ENCODE assay signal across 26 cellular contexts in genomic region chr21:45999581-46000181, GRCh38. TPM values are rescaled to one million over a fixed set of nuclear protein-coding genes. Genes with fewer than 3 reads are reported as not detected.
DNase-seq lines count a peak whose midpoint lies in the region; ATAC-seq and TF ChIP-seq lines count a peak whose summit lies in the region.
"Had no signal": no experiment of that assay in that cellular context is flagged by ENCODE, and none has a peak within 500 bp of the region (broad histone marks: within the 10 kb centered on the region; RNA-seq: fewer than 3 reads in every experiment).

No MANE protein-coding gene starts in this region.

- H3K79me2 ChIP-seq in GM23248 (ENCODE audit: insufficient read depth), result 0 out of 2 replicates have a peak, but pooled peaks cover 2% of the 10 kb centered on the region

- no peak overlapping the region for H3K27ac Mint-ChIP-seq in activated CD8-positive, alpha-beta T cell treated with anti-CD3 and anti-CD28 coated beads for 36 hours
- no peak overlapping the region for H3K27ac Mint-ChIP-seq in activated CD8-positive, alpha-beta T cell treated with anti-CD3 and anti-CD28 coated beads, Interleukin-2, amount 10 ng/mL, durations not matched to agents 7 days and 5 days
- no peak overlapping the region for H3K27ac Mint-ChIP-seq in endothelial cell (ENCODE audit: unreplicated experiment)
- H3K27ac Mint-ChIP-seq: CD4-positive, CD25-positive, alpha-beta regulatory T cell had no signal

- intact Hi-C loops in activated CD8-positive, alpha-beta T cell treated with anti-CD3 and anti-CD28 coated beads for 36 hours (cut with micrococcal nuclease), result no loop called here
- intact Hi-C loops in ovary (cut with DNase I), result no loop called here

- H3K9me2 ChIP-seq in GM23248 (ENCODE audit: insufficient read depth), result no peaks in the 10 kb centered on the region

- no peaks in the 10 kb centered on the region for H3K27me3 ChIP-seq in GM23248 (replicated peaks; ENCODE audit: insufficient read depth)
- H3K27me3 ChIP-seq in ovary, result no peaks in the 10 kb centered on the region
- H3K27me3 ChIP-seq: SJCRH30, uterus had no signal

- no peaks in the 10 kb centered on the region for H3K4me1 Mint-ChIP-seq in activated CD8-positive, alpha-beta T cell treated with anti-CD3 and anti-CD28 coated beads for 36 hours (ENCODE audit: low read depth)
- no peaks in the 10 kb centered on the region for H3K4me1 Mint-ChIP-seq in activated CD8-positive, alpha-beta T cell treated with anti-CD3 and anti-CD28 coated beads, Interleukin-2, amount 10 ng/mL, durations not matched to agents 7 days and 5 days (ENCODE audit: low read depth)
- no peaks in the 10 kb centered on the region for H3K4me1 Mint-ChIP-seq in endothelial cell (ENCODE audit: unreplicated experiment)
- H3K4me1 Mint-ChIP-seq: CD4-positive, CD25-positive, alpha-beta regulatory T cell had no signal

- H3K36me3 ChIP-seq in GM23248 (ENCODE audit: low read depth) (peaks cover 20% of the 10 kb centered on the region; the same call in 1 of the 2 replicates), ovary (no peaks in the 10 kb centered on the region)
- H3K36me3 ChIP-seq: SJCRH30, uterus had no signal

- DNase-seq in activated CD8-positive, alpha-beta T cell treated with anti-CD3 and anti-CD28 coated beads for 36 hours, result peak; percentile 0
- DNase-seq in activated CD8-positive, alpha-beta T cell treated with anti-CD3 and anti-CD28 coated beads, Interleukin-2, amount 10 ng/mL, durations not matched to agents 7 days and 5 days, result no peak
- DNase-seq in GM23248, result peak; percentile 16
- DNase-seq in endothelial cell (ENCODE audit: low spot score), result no peak
- peak in 3 of 5 donors; percentile 21 to 38 (median 38) for DNase-seq in ovary
- no peak for DNase-seq in HUDEP-2 (lab: John Stamatoyannopoulos, UW; ENCODE audit: unreplicated experiment in 76 of 76)
- DNase-seq in NCI-H1092 (lab: John Stamatoyannopoulos, UW), result no peak
- DNase-seq in NCI-H2029 treated with DMSO at 0.1 percent for 48 hours (lab: John Stamatoyannopoulos, UW), result no peak
- DNase-seq: activated naive CD4-positive, alpha-beta T cell; DMS79 treated with DMSO at 0.1 percent for 48 hours; GDM1; mesenchymal stem cell; MV-4-11; NCI-H146; NCI-H446 treated with DMSO at 0.1 percent for 48 hours; SJCRH30; stimulated activated naive CD4-positive, alpha-beta T cell; SW 1271; T1000 had no signal

- H3K9me3 ChIP-seq in GM23248 (ENCODE audit: low read depth) (no peaks in the 10 kb centered on the region), ovary (no peaks in the 10 kb centered on the region)
- H3K9me3 ChIP-seq: psoas muscle, SJCRH30, thoracic aorta, uterus had no signal

- TF ChIP-seq CTCF in activated CD8-positive, alpha-beta T cell treated with anti-CD3 and anti-CD28 coated beads for 36 hours (IDR thresholded peaks at IDR 0.05), result no peak
- TF ChIP-seq CTCF in endothelial cell (IDR thresholded peaks at IDR 0.05; ENCODE audit: unreplicated experiment) (no peak), ovary (IDR thresholded peaks at IDR 0.05) (no peak)

- WGBS in GM23248 (ENCODE audit: low coverage in 1 of 2, low lambda C conversion rate in 2 of 2, missing lambda C conversion rate in 2 of 2), 2 experiments, result 70 to 71% methylated on average over 16 to 21 of the region's 21 CpGs
- WGBS in ovary, 3 donors, result 74 to 85% (median 74%) methylated on average over 21 of the region's 21 CpGs

- no peak overlapping the region for H3K4me3 Mint-ChIP-seq in activated CD8-positive, alpha-beta T cell treated with anti-CD3 and anti-CD28 coated beads for 36 hours
- H3K4me3 Mint-ChIP-seq in activated CD8-positive, alpha-beta T cell treated with anti-CD3 and anti-CD28 coated beads, Interleukin-2, amount 10 ng/mL, durations not matched to agents 7 days and 5 days, result no peak overlapping the region
- H3K4me3 Mint-ChIP-seq in endothelial cell (ENCODE audit: unreplicated experiment), result peak overlapping the region; percentile 29
- H3K4me3 Mint-ChIP-seq: CD4-positive, CD25-positive, alpha-beta regulatory T cell had no signal

- TF ChIP-seq POLR2A in ovary (IDR thresholded peaks at IDR 0.05), result no peak

- no peak for ATAC-seq in activated CD8-positive, alpha-beta T cell treated with anti-CD3 and anti-CD28 coated beads for 36 hours
- no peak for ATAC-seq in activated CD8-positive, alpha-beta T cell treated with anti-CD3 and anti-CD28 coated beads, Interleukin-2, amount 10 ng/mL, durations not matched to agents 7 days and 5 days
- ATAC-seq: left lobe of liver, psoas muscle had no signal

- no peak overlapping the region for H3K4me2 ChIP-seq in GM23248 (ENCODE audit: unreplicated experiment)

- H3K4me3 ChIP-seq in GM23248 (no peak overlapping the region), ovary (no peak overlapping the region)
- H3K4me3 ChIP-seq: psoas muscle, SJCRH30, skin epidermis, thoracic aorta, uterus had no signal

- in situ Hi-C loops in GM23248 (cut with MboI), result loop anchor here (10.0 kb wide), 1 partner anchor 115 kb away; no protein-coding TSS in a partner anchor

- no peaks in the 10 kb centered on the region for H3K27me3 Mint-ChIP-seq in activated CD8-positive, alpha-beta T cell treated with anti-CD3 and anti-CD28 coated beads for 36 hours
- no peaks in the 10 kb centered on the region for H3K27me3 Mint-ChIP-seq in activated CD8-positive, alpha-beta T cell treated with anti-CD3 and anti-CD28 coated beads, Interleukin-2, amount 10 ng/mL, durations not matched to agents 7 days and 5 days (ENCODE audit: low read depth)
- peaks cover 1% of the 10 kb centered on the region for H3K27me3 Mint-ChIP-seq in endothelial cell (ENCODE audit: unreplicated experiment)
- H3K27me3 Mint-ChIP-seq: CD4-positive, CD25-positive, alpha-beta regulatory T cell had no signal

- no peaks in the 10 kb centered on the region for H4K20me1 ChIP-seq in GM23248 (ENCODE audit: insufficient read depth)

- no peaks in the 10 kb centered on the region for H3K9me3 Mint-ChIP-seq in activated CD8-positive, alpha-beta T cell treated with anti-CD3 and anti-CD28 coated beads for 36 hours
- H3K9me3 Mint-ChIP-seq in activated CD8-positive, alpha-beta T cell treated with anti-CD3 and anti-CD28 coated beads, Interleukin-2, amount 10 ng/mL, durations not matched to agents 7 days and 5 days (ENCODE audit: insufficient read depth), result no peaks in the 10 kb centered on the region
- no peaks in the 10 kb centered on the region for H3K9me3 Mint-ChIP-seq in endothelial cell (ENCODE audit: unreplicated experiment)
- H3K9me3 Mint-ChIP-seq: CD4-positive, CD25-positive, alpha-beta regulatory T cell had no signal

- H3K4me1 ChIP-seq in GM23248 (ENCODE audit: insufficient read depth) (no peaks in the 10 kb centered on the region), ovary (ENCODE audit: insufficient read depth) (no peaks in the 10 kb centered on the region)
- H3K4me1 ChIP-seq: psoas muscle, SJCRH30, uterus had no signal

- no peak for TF ChIP-seq EP300 in ovary (IDR thresholded peaks at IDR 0.05)

- H3K9ac ChIP-seq in GM23248, result no peak overlapping the region

- H2AFZ ChIP-seq in GM23248, result no peak overlapping the region

- POLR2A ChIA-PET in activated CD8-positive, alpha-beta T cell treated with anti-CD3 and anti-CD28 coated beads for 36 hours (lab: Charles Lee), result no interaction called here
- POLR2A ChIA-PET in activated CD8-positive, alpha-beta T cell treated with anti-CD3 and anti-CD28 coated beads, Interleukin-2, amount 10 ng/mL, durations not matched to agents 7 days and 5 days (lab: Charles Lee), result no interaction called here

- no peaks in the 10 kb centered on the region for H3K36me3 Mint-ChIP-seq in activated CD8-positive, alpha-beta T cell treated with anti-CD3 and anti-CD28 coated beads for 36 hours (ENCODE audit: low read depth)
- no peaks in the 10 kb centered on the region for H3K36me3 Mint-ChIP-seq in activated CD8-positive, alpha-beta T cell treated with anti-CD3 and anti-CD28 coated beads, Interleukin-2, amount 10 ng/mL, durations not matched to agents 7 days and 5 days (ENCODE audit: low read depth)
- peaks cover 1% of the 10 kb centered on the region for H3K36me3 Mint-ChIP-seq in endothelial cell (ENCODE audit: low read depth, unreplicated experiment)

- H3K27ac ChIP-seq in GM23248 (no peak overlapping the region), ovary (peak overlapping the region in 1 of 2 donors; percentile 46)
- H3K27ac ChIP-seq: psoas muscle, SJCRH30, thoracic aorta, VCaP had no signal

- CTCF ChIA-PET in activated CD8-positive, alpha-beta T cell treated with anti-CD3 and anti-CD28 coated beads for 36 hours (lab: Charles Lee), result no interaction called here
- CTCF ChIA-PET in activated CD8-positive, alpha-beta T cell treated with anti-CD3 and anti-CD28 coated beads, Interleukin-2, amount 10 ng/mL, durations not matched to agents 7 days and 5 days (lab: Charles Lee), result no interaction called here

- peaks cover 12% of the 10 kb centered on the region for H3F3A ChIP-seq in GM23248 (ENCODE audit: insufficient read depth)

RNA-seq across cellular contexts. Expression of gene COL6A1, which starts 18.1 kb away (rescaled TPM):
- 1 to 10 TPM; 4.1 to 5.2 TPM for total RNA-seq in activated CD8-positive, alpha-beta T cell treated with anti-CD3 and anti-CD28 coated beads for 36 hours
- under 1 TPM; 0.26 to 0.42 TPM for total RNA-seq in activated CD8-positive, alpha-beta T cell treated with anti-CD3 and anti-CD28 coated beads, Interleukin-2, amount 10 ng/mL, durations not matched to agents 7 days and 5 days
- total RNA-seq in GM23248 (2014; rRNA removed; shearing (Covaris generic)), result 1,783 and 1,897 TPM in 2 replicates
- polyA plus RNA-seq in GM23248 (2016; fragmentation: Nextera tagmentation; extraction: Ambion mirVana) (685 and 707 TPM in 2 replicates), ovary (100 to 1,000 TPM; 112 to 905 TPM)
- total RNA-seq in endothelial cell (ENCODE audit: unreplicated experiment) (65.5 TPM), ovary (100 to 1,000 TPM; 389 to 779 (median 731) TPM)

Comparison
In these comparisons a context has a peak if more than half of its experiments do, and no peak if none do; other contexts are left out.
1. DNase-seq: peak in activated CD8-positive, alpha-beta T cell treated with anti-CD3 and anti-CD28 coated beads for 36 hours (single experiment), GM23248 (single experiment) and ovary (3 of 5); none in activated CD8-positive, alpha-beta T cell treated with anti-CD3 and anti-CD28 coated beads, Interleukin-2, amount 10 ng/mL, durations not matched to agents 7 days and 5 days (single experiment), endothelial cell (single experiment), HUDEP-2 (0 of 76), NCI-H1092 (single experiment) and NCI-H2029 treated with DMSO at 0.1 percent for 48 hours (single experiment).
2. RNA of gene COL6A1, which starts 18.1 kb away (total RNA-seq): 1,783 to 1,897 TPM in GM23248, 389 to 779 TPM in ovary and 65.5 TPM in endothelial cell (single experiment); 4.1 to 5.2 TPM in activated CD8-positive, alpha-beta T cell treated with anti-CD3 and anti-CD28 coated beads for 36 hours and 0.26 to 0.42 TPM in activated CD8-positive, alpha-beta T cell treated with anti-CD3 and anti-CD28 coated beads, Interleukin-2, amount 10 ng/mL, durations not matched to agents 7 days and 5 days; every median in the first group is over 10 times any median in the second.